ENCODE assay signal across 16 cellular contexts in the genomic region with DNA sequence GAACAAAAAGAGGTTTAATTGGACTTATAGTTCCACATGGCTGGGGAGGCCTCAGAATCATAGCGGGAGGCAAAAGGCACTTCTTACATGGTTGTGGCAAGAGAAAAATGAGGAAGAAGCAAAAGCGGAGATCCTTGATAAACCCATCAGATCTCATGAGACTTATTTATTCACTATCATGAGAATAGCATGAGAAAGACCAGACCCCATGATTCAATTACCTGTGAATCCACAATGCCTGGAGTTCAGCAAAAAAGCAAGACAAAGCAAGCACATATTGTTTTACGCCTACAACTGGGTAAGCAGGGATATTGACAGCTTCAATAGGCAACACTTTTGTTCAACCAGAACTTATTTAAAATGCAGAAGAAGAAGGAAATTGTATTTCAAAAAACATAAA.
A peak's percentile ranks its signal among the peaks of the same experiment; 100 is the strongest.
DNase-seq lines count a peak whose midpoint lies in the region; ATAC-seq and TF ChIP-seq lines count a peak whose summit lies in the region.
"Had no signal": no experiment of that assay in that cellular context is flagged by ENCODE, and none has a peak within 500 bp of the region (broad histone marks: within the 10 kb centered on the region; RNA-seq: fewer than 3 reads in every experiment).

No MANE protein-coding gene starts in this region.

- no peak overlapping the region for H2BK20ac ChIP-seq in H9 (ENCODE audit: low read depth, low read length, poor library complexity, severe bottlenecking)

- H3K4me2 ChIP-seq in H9 (ENCODE audit: insufficient read depth, insufficient read length, low read length) (no peak overlapping the region), hepatocyte (no peak overlapping the region)

- H3K4me1 ChIP-seq in H9 (ENCODE audit: insufficient read depth, low read length) (peaks cover 8% of the 10 kb centered on the region; the same call in 1 of the 2 replicates), hepatocyte (ENCODE audit: insufficient read depth) (no peaks in the 10 kb centered on the region)
- H3K4me1 ChIP-seq: Caco-2 had no signal

- H3K23ac ChIP-seq in H9 (ENCODE audit: insufficient read length, low read depth, low read length), result no peak overlapping the region

- H3K4me3 Mint-ChIP-seq in H9, result no peak overlapping the region
- no peak overlapping the region for H3K4me3 Mint-ChIP-seq in WTC11
- H3K4me3 Mint-ChIP-seq in nephron progenitor cell, result no peak overlapping the region
- H3K4me3 Mint-ChIP-seq: CD4-positive, CD25-positive, alpha-beta regulatory T cell; CD8-positive, alpha-beta T cell; HFFc6 had no signal

- no peaks in the 10 kb centered on the region for H3K27me3 ChIP-seq in H9 (ENCODE audit: insufficient read depth, low read length)
- no peaks in the 10 kb centered on the region for H3K27me3 ChIP-seq in hepatocyte
- H3K27me3 ChIP-seq: BLaER1 had no signal

- ATAC-seq in WTC11, result no peak
- ATAC-seq: CD8-positive, alpha-beta T cell; HCT116 had no signal

- TF ChIP-seq CTCF in H9 (conservative IDR thresholded peaks at IDR 0.05), result no peak
- TF ChIP-seq CTCF in WTC11 (IDR thresholded peaks at IDR 0.05), result no peak
- TF ChIP-seq CTCF in nephron progenitor cell (IDR thresholded peaks at IDR 0.05), result no peak
- TF ChIP-seq CTCF in hepatocyte (IDR thresholded peaks at IDR 0.05; ENCODE audit: poor library complexity), result no peak

- CTCF ChIA-PET in WTC11 (lab: Charles Lee), result no interaction called here

- H3K9ac ChIP-seq in H9 (ENCODE audit: extremely low read depth, insufficient read length, low read length), result no peak overlapping the region
- H3K9ac ChIP-seq: BLaER1 had no signal

- no peaks in the 10 kb centered on the region for H3K36me3 ChIP-seq in hepatocyte (replicated peaks; ENCODE audit: insufficient read depth, low read depth)
- H3K36me3 ChIP-seq: BLaER1 had no signal

- H2BK5ac ChIP-seq in H9 (ENCODE audit: insufficient read length, low read length), result no peak overlapping the region

- no peak overlapping the region for H2AFZ ChIP-seq in H9 (ENCODE audit: low read length)
- H2AFZ ChIP-seq in hepatocyte, result no peak overlapping the region

- no peak overlapping the region for H3K4me3 ChIP-seq in hepatocyte
- H3K4me3 ChIP-seq: BLaER1 had no signal

- no peak overlapping the region for H2AK5ac ChIP-seq in H9 (ENCODE audit: insufficient read length, low read length)

- no peaks in the 10 kb centered on the region for H3K79me2 ChIP-seq in H9 (ENCODE audit: insufficient read depth, low read length)
- H3K79me2 ChIP-seq in hepatocyte, result no peaks in the 10 kb centered on the region

- WGBS in H9 (ENCODE audit: extremely low coverage, insufficient read length, low lambda C conversion rate), result no CpG with 5 or more reads among the region's 3 CpGs
- 93% methylated on average over 3 of the region's 3 CpGs for WGBS in hepatocyte (ENCODE audit: low lambda C conversion rate, missing lambda C conversion rate)

- H4K20me1 ChIP-seq in H9 (ENCODE audit: control insufficient read depth, insufficient read depth, insufficient read length), result no peaks in the 10 kb centered on the region
- H4K20me1 ChIP-seq in hepatocyte (ENCODE audit: insufficient read depth, poor library complexity, severe bottlenecking), result no peaks in the 10 kb centered on the region
- H4K20me1 ChIP-seq: BLaER1 had no signal

- H3K4ac ChIP-seq in H9 (ENCODE audit: low read depth, low read length), result no peak overlapping the region

- no peak overlapping the region for H4K5ac ChIP-seq in H9 (ENCODE audit: insufficient read length, low read depth, low read length)

- H2BK12ac ChIP-seq in H9 (ENCODE audit: insufficient read length, low read depth, low read length), result no peak overlapping the region

- H4K91ac ChIP-seq in H9 (ENCODE audit: insufficient read length, low read depth, low read length), result no peak overlapping the region

- H2BK15ac ChIP-seq in H9 (ENCODE audit: low read depth, low read length), result no peak overlapping the region

- no peak overlapping the region for H3K56ac ChIP-seq in H9 (ENCODE audit: insufficient read length, low read depth, low read length)

- H3T11ph ChIP-seq in H9 (ENCODE audit: low read length), result no peak overlapping the region

- H3K36me3 Mint-ChIP-seq in H9 (ENCODE audit: insufficient read depth in 1 of 3, low read depth in 3 of 3), result peaks cover 0 to 8% (median 6%) of the 10 kb centered on the region in 3 experiments; a peak in 4 of 7 replicates
- peaks cover 13% of the 10 kb centered on the region for H3K36me3 Mint-ChIP-seq in WTC11
- H3K36me3 Mint-ChIP-seq in nephron progenitor cell (ENCODE audit: low read depth), result no peaks in the 10 kb centered on the region
- H3K36me3 Mint-ChIP-seq: CD4-positive, CD25-positive, alpha-beta regulatory T cell; CD8-positive, alpha-beta T cell had no signal

- H3K4me1 Mint-ChIP-seq in H9 (peaks cover 24 to 27% of the 10 kb centered on the region in 2 experiments), WTC11 (peaks cover 27% of the 10 kb centered on the region), nephron progenitor cell (no peaks in the 10 kb centered on the region)
- H3K4me1 Mint-ChIP-seq: CD4-positive, CD25-positive, alpha-beta regulatory T cell had no signal

- H3K18ac ChIP-seq in H9 (ENCODE audit: insufficient read length, low read depth, low read length), result no peak overlapping the region

- no peak overlapping the region for H3K14ac ChIP-seq in H9 (ENCODE audit: insufficient read depth, low read length)

- no peak overlapping the region for H4K8ac ChIP-seq in H9 (replicated peaks; ENCODE audit: insufficient read length, low read depth, low read length)

- H3K27ac Mint-ChIP-seq in H9 (peak overlapping the region in 2 of 3 experiments; percentile 45 to 59; a peak in 4 of 7 replicates), WTC11 (0 out of 2 replicates have a peak overlapping the region, but pooled peaks have one; percentile 12), nephron progenitor cell (peak overlapping the region; percentile 9)
- H3K27ac Mint-ChIP-seq: CD4-positive, CD25-positive, alpha-beta regulatory T cell; CD8-positive, alpha-beta T cell; HFFc6 had no signal

- no peaks in the 10 kb centered on the region for H3K79me1 ChIP-seq in H9 (ENCODE audit: insufficient read depth, low read depth, low read length, poor library complexity, severe bottlenecking)

- no peaks in the 10 kb centered on the region for H3K9me3 ChIP-seq in H9 (ENCODE audit: control insufficient read depth, low read depth, low read length)
- H3K9me3 ChIP-seq in hepatocyte (ENCODE audit: low read depth), result no peaks in the 10 kb centered on the region
- H3K9me3 ChIP-seq: Caco-2 had no signal

- H3K23me2 ChIP-seq in H9 (ENCODE audit: insufficient read length, low read depth, low read length, poor library complexity, severe bottlenecking), result no peaks in the 10 kb centered on the region

- H3K27ac ChIP-seq in H9 (ENCODE audit: insufficient read length, low read depth, low read length) (no peak overlapping the region), hepatocyte (no peak overlapping the region)
- H3K27ac ChIP-seq: BLaER1, C4-2B had no signal

- H2BK120ac ChIP-seq in H9 (ENCODE audit: low read depth, low read length, poor library complexity, severe bottlenecking), result no peak overlapping the region

- H3K9me2 ChIP-seq in hepatocyte (replicated peaks; ENCODE audit: insufficient read depth), result no peaks in the 10 kb centered on the region

- no peak for DNase-seq in H9
- DNase-seq in WTC11 (ENCODE audit: low spot score), result no peak
- DNase-seq in nephron progenitor cell, result no peak
- DNase-seq in hepatocyte (ENCODE audit: low spot score), result no peak
- DNase-seq in retina, result no peak
- DNase-seq in NCI-H526 treated with DMSO at 0.1 percent for 48 hours (lab: John Stamatoyannopoulos, UW), result no peak
- DNase-seq: Caco-2; CD4-positive, CD25-positive, alpha-beta regulatory T cell; CD8-positive, alpha-beta T cell; DMS153; DND-41; H7; HFFc6 had no signal

- H3K9me3 Mint-ChIP-seq in H9 (peaks cover 0 to 5% of the 10 kb centered on the region in 2 experiments; a peak in 2 of 5 replicates), WTC11 (peaks cover 24% of the 10 kb centered on the region), nephron progenitor cell (peaks cover 4% of the 10 kb centered on the region)

- H3K27me3 Mint-ChIP-seq in H9 (ENCODE audit: low read depth), result no peaks in the 10 kb centered on the region
- H3K27me3 Mint-ChIP-seq in WTC11 (ENCODE audit: low read depth), result no peaks in the 10 kb centered on the region
- no peaks in the 10 kb centered on the region for H3K27me3 Mint-ChIP-seq in nephron progenitor cell (ENCODE audit: low read depth, poor library complexity)
- H3K27me3 Mint-ChIP-seq: CD4-positive, CD25-positive, alpha-beta regulatory T cell had no signal

- POLR2A ChIA-PET in WTC11 (lab: Charles Lee), result no interaction called here

TF ChIP-seq in WTC11, 78 proteins besides CTCF, POLR2A, EP300 and RAD21 (continues in another document):
- TF ChIP-seq IRF2 (CRISPR knock-in tag; IDR thresholded peaks at IDR 0.05; ENCODE audit: borderline replicate concordance, low read depth) (no peak), ATF1 (CRISPR knock-in tag; IDR thresholded peaks at IDR 0.05) (no peak), NFATC4 (CRISPR knock-in tag; IDR thresholded peaks at IDR 0.05) (no peak), ETV6 (CRISPR knock-in tag; IDR thresholded peaks at IDR 0.05) (no peak), PRRX2 (CRISPR knock-in tag; IDR thresholded peaks at IDR 0.05) (no peak), TEAD1 (CRISPR knock-in tag; IDR thresholded peaks at IDR 0.05) (no peak), SOX15 (CRISPR knock-in tag; IDR thresholded peaks at IDR 0.05) (no peak), ZNF671 (CRISPR knock-in tag; IDR thresholded peaks at IDR 0.05) (no peak), SP1 (CRISPR knock-in tag; conservative IDR thresholded peaks at IDR 0.05) (no peak)
- TF ChIP-seq, protein P1, sequence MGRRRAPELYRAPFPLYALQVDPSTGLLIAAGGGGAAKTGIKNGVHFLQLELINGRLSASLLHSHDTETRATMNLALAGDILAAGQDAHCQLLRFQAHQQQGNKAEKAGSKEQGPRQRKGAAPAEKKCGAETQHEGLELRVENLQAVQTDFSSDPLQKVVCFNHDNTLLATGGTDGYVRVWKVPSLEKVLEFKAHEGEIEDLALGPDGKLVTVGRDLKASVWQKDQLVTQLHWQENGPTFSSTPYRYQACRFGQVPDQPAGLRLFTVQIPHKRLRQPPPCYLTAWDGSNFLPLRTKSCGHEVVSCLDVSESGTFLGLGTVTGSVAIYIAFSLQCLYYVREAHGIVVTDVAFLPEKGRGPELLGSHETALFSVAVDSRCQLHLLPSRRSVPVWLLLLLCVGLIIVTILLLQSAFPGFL (CRISPR knock-in tag; IDR thresholded peaks at IDR 0.05; ENCODE audit: borderline replicate concordance), result no peak
- TF ChIP-seq, protein P2, sequence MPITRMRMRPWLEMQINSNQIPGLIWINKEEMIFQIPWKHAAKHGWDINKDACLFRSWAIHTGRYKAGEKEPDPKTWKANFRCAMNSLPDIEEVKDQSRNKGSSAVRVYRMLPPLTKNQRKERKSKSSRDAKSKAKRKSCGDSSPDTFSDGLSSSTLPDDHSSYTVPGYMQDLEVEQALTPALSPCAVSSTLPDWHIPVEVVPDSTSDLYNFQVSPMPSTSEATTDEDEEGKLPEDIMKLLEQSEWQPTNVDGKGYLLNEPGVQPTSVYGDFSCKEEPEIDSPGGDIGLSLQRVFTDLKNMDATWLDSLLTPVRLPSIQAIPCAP (CRISPR knock-in tag; IDR thresholded peaks at IDR 0.05), result no peak
